ENCODE assay signal across 11 cellular contexts in the genomic region with DNA sequence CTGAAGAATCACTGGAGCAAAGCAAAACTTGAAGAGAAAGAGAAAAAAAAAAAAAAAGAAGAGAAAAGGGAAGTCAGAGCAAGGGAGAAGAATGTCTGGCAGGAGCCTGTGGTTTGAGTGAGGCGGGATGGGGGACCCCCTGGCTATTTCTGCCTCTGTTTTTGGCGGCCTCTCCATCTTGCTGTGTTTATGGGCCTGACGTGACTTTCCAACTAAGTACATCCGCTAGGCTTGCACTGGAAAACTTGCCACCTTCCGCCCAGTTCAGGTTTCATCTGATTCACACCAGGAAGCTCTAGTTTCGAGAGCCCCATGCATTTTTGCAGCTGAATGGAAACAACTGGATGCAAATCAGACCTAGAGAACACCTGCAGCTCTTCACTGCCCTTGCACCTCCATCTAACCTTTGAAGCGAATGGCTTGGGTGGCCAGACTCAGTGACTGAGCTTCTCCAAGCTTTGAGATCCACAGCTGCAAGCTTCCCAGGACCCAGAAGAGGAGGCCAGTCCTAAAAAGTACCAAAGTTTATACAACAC. TPM values are rescaled to one million over a fixed set of nuclear protein-coding genes. Genes with fewer than 3 reads are reported as not detected.
DNase-seq lines count a peak whose midpoint lies in the region; ATAC-seq and TF ChIP-seq lines count a peak whose summit lies in the region.
"Had no signal": no experiment of that assay in that cellular context is flagged by ENCODE, and none has a peak within 500 bp of the region (broad histone marks: within the 10 kb centered on the region; RNA-seq: fewer than 3 reads in every experiment).

No MANE protein-coding gene starts in this region.

- ATAC-seq in GM21515 (IDR thresholded peaks at IDR 0.05; ENCODE audit: unreplicated experiment) (peak; percentile 92), HG03469 (IDR thresholded peaks at IDR 0.05; ENCODE audit: unreplicated experiment) (peak; percentile 68)

- no peak for TF ChIP-seq CTCF in choroid plexus epithelial cell (conservative IDR thresholded peaks at IDR 0.05; ENCODE audit: low read depth, low read length)

- no peak overlapping the region for H3K4me3 Mint-ChIP-seq in immature natural killer cell

- H3K27ac Mint-ChIP-seq in immature natural killer cell, result no peak overlapping the region

- no peaks in the 10 kb centered on the region for H3K36me3 Mint-ChIP-seq in immature natural killer cell

- H3K27me3 Mint-ChIP-seq in immature natural killer cell (ENCODE audit: low read depth in 3 of 3), result peaks cover 0 to 10% (median 1%) of the 10 kb centered on the region in 3 donors

- no peak overlapping the region for H3K4me3 ChIP-seq in choroid plexus epithelial cell (ENCODE audit: low read depth, low read length)
- H3K4me3 ChIP-seq: skin epidermis had no signal

- DNase-seq in DMS53 treated with DMSO at 0.1 percent for 48 hours (lab: John Stamatoyannopoulos, UW; ENCODE audit: unreplicated experiment) (peak; percentile 42), choroid plexus epithelial cell (ENCODE audit: low read depth) (peak; percentile 89), immature natural killer cell (no peak), NCI-H146 (lab: John Stamatoyannopoulos, UW) (no peak), cortex of kidney (lab: John Stamatoyannopoulos, UW) (no peak), foreskin melanocyte (no peak)
- DNase-seq: DND-41, SK-N-SH had no signal

- no peaks in the 10 kb centered on the region for H3K4me1 Mint-ChIP-seq in immature natural killer cell

- H3K9me3 Mint-ChIP-seq in immature natural killer cell, result peaks cover 0 to 19% (median 5%) of the 10 kb centered on the region in 6 donors

RNA-seq across cellular contexts. Expression of gene TBX15, which starts 28.0 kb away (rescaled TPM):
- not detected for polyA plus RNA-seq in immature natural killer cell

Comparison
In these comparisons a context has a peak if more than half of its experiments do, and no peak if none do; other contexts are left out.
1. DNase-seq: peak in DMS53 treated with DMSO at 0.1 percent for 48 hours (single experiment) and choroid plexus epithelial cell (single experiment); none in immature natural killer cell (0 of 3), NCI-H146 (single experiment), cortex of kidney (single experiment) and foreskin melanocyte (single experiment).